Comparison of ENCODE assay signal across 1 cellular context in the genomic region with DNA sequence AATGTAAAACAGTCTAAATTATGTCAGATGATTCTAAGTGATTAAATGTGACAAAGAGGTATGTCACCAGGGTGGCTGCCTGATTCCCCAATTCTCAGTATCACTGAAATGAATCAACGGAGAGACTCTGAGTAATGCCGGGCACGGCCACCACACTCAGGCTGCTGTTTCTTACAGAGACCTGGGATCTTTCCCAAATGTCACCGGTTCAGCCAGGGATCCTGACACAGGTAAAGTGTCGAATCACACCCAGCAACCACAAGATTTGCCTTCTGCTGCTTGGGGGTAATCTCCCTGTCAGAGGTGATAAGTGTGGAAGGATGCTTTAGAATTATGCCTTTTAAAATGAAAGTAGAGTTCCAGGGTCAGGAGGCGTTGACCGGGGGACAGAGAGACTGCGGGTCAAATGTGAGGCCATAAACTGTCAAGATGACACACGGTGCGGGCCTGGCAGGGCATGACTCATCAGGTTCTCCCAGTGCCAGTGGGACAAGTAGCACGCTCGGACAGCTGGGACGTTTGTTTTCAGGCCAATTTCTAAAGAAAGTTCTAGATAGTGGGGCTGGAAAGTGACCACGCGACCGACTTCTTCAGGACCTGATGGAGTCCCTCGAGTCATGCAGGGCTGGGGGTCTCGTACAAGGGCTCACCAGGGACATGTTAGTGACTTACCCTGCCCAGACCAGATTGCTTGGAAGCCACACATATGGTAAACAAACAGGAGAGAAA.
TF ChIP-seq lines count a peak whose summit lies in the region.

No MANE protein-coding gene starts in this region.

TF ChIP-seq in K562, 482 proteins besides CTCF, POLR2A, EP300 and RAD21 (continued from another document and continues in another):
- TF ChIP-seq BRF2 (IDR thresholded peaks at IDR 0.05; ENCODE audit: borderline replicate concordance, insufficient read depth, insufficient read length) (no peak), MAFK (IDR thresholded peaks at IDR 0.05; ENCODE audit: low read length) (peak; percentile 70), CBX8 (IDR thresholded peaks at IDR 0.05; ENCODE audit: borderline replicate concordance, extremely low read depth, low read depth, low read length, poor library complexity, severe bottlenecking) (no peak), ZNF23 (CRISPR knock-in tag; IDR thresholded peaks at IDR 0.05) (no peak), HDAC6 (IDR thresholded peaks at IDR 0.05; ENCODE audit: low read depth, low read length) (no peak), DNMT1 (IDR thresholded peaks at IDR 0.05) (no peak), REST (CRISPR knock-in tag; IDR thresholded peaks at IDR 0.05; ENCODE audit: low read depth) (no peak), KDM5B (IDR thresholded peaks at IDR 0.05; ENCODE audit: insufficient replicate concordance, low read depth, low read length) (no peak), SETDB1 (IDR thresholded peaks at IDR 0.05; ENCODE audit: low read length) (no peak), TCF3 (CRISPR knock-in tag; IDR thresholded peaks at IDR 0.05) (no peak; the same call in none of the 2 replicates), MAZ (CRISPR knock-in tag; conservative IDR thresholded peaks at IDR 0.05 in 1 of 2, IDR thresholded peaks at IDR 0.05 in 1 of 2) (no peak), CHD1 (IDR thresholded peaks at IDR 0.05; ENCODE audit: low read length) (no peak), STAT5A (IDR thresholded peaks at IDR 0.05; ENCODE audit: borderline replicate concordance, low read length) (no peak), EZH2 (IDR thresholded peaks at IDR 0.05; ENCODE audit: borderline replicate concordance, low read depth, low read length) (no peak), ZNF431 (CRISPR knock-in tag; IDR thresholded peaks at IDR 0.05) (no peak), ZNF408 (CRISPR knock-in tag; IDR thresholded peaks at IDR 0.05; ENCODE audit: low read depth) (no peak), YBX1 (IDR thresholded peaks at IDR 0.05) (no peak), CXXC5 (CRISPR knock-in tag; IDR thresholded peaks at IDR 0.05) (0 out of 2 replicates have a peak, but pooled peaks have one; percentile 31), TEAD1 (CRISPR knock-in tag; IDR thresholded peaks at IDR 0.05) (no peak), MCM7 (IDR thresholded peaks at IDR 0.05) (no peak), HDAC1 (IDR thresholded peaks at IDR 0.05) (peak in 1 of 2 experiments; percentile 51; a peak in 1 of 4 replicates), ZC3H8 (IDR thresholded peaks at IDR 0.05) (no peak), CBX5 (IDR thresholded peaks at IDR 0.05; ENCODE audit: borderline replicate concordance, low read depth) (no peak), THRAP3 (IDR thresholded peaks at IDR 0.05; ENCODE audit: borderline replicate concordance) (no peak), CHAMP1 (IDR thresholded peaks at IDR 0.05) (no peak), TSHZ1 (CRISPR knock-in tag; IDR thresholded peaks at IDR 0.05) (no peak), TBL1XR1 (IDR thresholded peaks at IDR 0.05; ENCODE audit: low read length in 2 of 2) (0 out of 4 replicates have a peak, but pooled peaks of 1 of the 2 experiments have one; percentile 22), TCFL5 (CRISPR knock-in tag; conservative IDR thresholded peaks at IDR 0.05) (no peak), ARID2 (IDR thresholded peaks at IDR 0.05) (no peak), ZNF717 (CRISPR knock-in tag; IDR thresholded peaks at IDR 0.05) (no peak), KLF6 (CRISPR knock-in tag; IDR thresholded peaks at IDR 0.05; ENCODE audit: borderline replicate concordance) (no peak), PHTF2 (CRISPR knock-in tag; IDR thresholded peaks at IDR 0.05) (no peak)
- TF ChIP-seq, protein P1, sequence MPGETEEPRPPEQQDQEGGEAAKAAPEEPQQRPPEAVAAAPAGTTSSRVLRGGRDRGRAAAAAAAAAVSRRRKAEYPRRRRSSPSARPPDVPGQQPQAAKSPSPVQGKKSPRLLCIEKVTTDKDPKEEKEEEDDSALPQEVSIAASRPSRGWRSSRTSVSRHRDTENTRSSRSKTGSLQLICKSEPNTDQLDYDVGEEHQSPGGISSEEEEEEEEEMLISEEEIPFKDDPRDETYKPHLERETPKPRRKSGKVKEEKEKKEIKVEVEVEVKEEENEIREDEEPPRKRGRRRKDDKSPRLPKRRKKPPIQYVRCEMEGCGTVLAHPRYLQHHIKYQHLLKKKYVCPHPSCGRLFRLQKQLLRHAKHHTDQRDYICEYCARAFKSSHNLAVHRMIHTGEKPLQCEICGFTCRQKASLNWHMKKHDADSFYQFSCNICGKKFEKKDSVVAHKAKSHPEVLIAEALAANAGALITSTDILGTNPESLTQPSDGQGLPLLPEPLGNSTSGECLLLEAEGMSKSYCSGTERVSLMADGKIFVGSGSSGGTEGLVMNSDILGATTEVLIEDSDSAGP (CRISPR knock-in tag; IDR thresholded peaks at IDR 0.05) = no peak
- TF ChIP-seq, protein P2, sequence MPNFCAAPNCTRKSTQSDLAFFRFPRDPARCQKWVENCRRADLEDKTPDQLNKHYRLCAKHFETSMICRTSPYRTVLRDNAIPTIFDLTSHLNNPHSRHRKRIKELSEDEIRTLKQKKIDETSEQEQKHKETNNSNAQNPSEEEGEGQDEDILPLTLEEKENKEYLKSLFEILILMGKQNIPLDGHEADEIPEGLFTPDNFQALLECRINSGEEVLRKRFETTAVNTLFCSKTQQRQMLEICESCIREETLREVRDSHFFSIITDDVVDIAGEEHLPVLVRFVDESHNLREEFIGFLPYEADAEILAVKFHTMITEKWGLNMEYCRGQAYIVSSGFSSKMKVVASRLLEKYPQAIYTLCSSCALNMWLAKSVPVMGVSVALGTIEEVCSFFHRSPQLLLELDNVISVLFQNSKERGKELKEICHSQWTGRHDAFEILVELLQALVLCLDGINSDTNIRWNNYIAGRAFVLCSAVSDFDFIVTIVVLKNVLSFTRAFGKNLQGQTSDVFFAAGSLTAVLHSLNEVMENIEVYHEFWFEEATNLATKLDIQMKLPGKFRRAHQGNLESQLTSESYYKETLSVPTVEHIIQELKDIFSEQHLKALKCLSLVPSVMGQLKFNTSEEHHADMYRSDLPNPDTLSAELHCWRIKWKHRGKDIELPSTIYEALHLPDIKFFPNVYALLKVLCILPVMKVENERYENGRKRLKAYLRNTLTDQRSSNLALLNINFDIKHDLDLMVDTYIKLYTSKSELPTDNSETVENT (CRISPR knock-in tag; IDR thresholded peaks at IDR 0.05) = no peak
- TF ChIP-seq, protein P3, sequence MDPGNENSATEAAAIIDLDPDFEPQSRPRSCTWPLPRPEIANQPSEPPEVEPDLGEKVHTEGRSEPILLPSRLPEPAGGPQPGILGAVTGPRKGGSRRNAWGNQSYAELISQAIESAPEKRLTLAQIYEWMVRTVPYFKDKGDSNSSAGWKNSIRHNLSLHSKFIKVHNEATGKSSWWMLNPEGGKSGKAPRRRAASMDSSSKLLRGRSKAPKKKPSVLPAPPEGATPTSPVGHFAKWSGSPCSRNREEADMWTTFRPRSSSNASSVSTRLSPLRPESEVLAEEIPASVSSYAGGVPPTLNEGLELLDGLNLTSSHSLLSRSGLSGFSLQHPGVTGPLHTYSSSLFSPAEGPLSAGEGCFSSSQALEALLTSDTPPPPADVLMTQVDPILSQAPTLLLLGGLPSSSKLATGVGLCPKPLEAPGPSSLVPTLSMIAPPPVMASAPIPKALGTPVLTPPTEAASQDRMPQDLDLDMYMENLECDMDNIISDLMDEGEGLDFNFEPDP (CRISPR knock-in tag; IDR thresholded peaks at IDR 0.05) = no peak
